In the genomic region with DNA sequence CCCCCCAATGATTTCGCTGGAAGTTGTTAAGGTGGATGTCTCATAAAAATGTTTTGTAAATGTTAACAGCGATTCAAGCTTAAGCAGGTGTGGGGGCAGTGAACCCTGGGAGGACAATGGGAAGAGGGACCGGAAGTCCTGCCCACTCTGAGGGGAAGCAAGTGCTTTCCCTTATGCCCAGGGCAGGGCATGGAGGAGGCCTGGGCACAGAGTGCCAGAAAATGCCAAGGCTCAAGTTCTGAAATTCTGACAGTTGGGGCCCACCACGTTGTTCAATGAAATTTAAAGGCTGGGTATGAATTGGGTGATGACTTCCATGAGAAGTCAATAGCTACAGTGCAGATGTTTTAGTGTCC, we compare ENCODE assay signal across 20 cellular contexts.
DNase-seq lines count a peak whose midpoint lies in the region; ATAC-seq and TF ChIP-seq lines count a peak whose summit lies in the region.
"Had no signal": no experiment of that assay in that cellular context is flagged by ENCODE, and none has a peak within 500 bp of the region (broad histone marks: within the 10 kb centered on the region; RNA-seq: fewer than 3 reads in every experiment).

No MANE protein-coding gene starts in this region.

- intact Hi-C loops in A673 (cut with micrococcal nuclease; ENCODE audit: unreplicated experiment), result loop anchor here (10.0 kb wide), 2 partner anchors 130 to 300 kb away; partner anchors contain the start of gene SALL4

- H2AFZ ChIP-seq in Loucy (ENCODE audit: low read length), result peak overlapping the region; percentile 89

- H3K4me3 ChIP-seq in A673 (ENCODE audit: low read depth, low read length, poor library complexity, severe bottlenecking) (no peak overlapping the region), Loucy (ENCODE audit: low read length, poor library complexity, severe bottlenecking) (peak overlapping the region; percentile 51)
- H3K4me3 ChIP-seq: BLaER1 treated with 17β-estradiol and CSF1 and Interleukin-3, amounts not matched to agents 10 nM and 100 nM; SJSA1 had no signal

- H3F3A ChIP-seq in Loucy (ENCODE audit: low read depth), result no peaks in the 10 kb centered on the region; the same call in 1 of the 2 replicates

- CTCF ChIA-PET in A673 (lab: Charles Lee), result no interaction called here

- H3K9me3 Mint-ChIP-seq in neural crest cell, result no peaks in the 10 kb centered on the region

- no peak overlapping the region for H3K4me3 Mint-ChIP-seq in neural crest cell
- H3K4me3 Mint-ChIP-seq: IgD-negative memory B cell had no signal

- TF ChIP-seq CTCF in A673 (conservative IDR thresholded peaks at IDR 0.05; ENCODE audit: low read depth, low read length) (no peak), Loucy (conservative IDR thresholded peaks at IDR 0.05; ENCODE audit: low read length) (no peak), VCaP (conservative IDR thresholded peaks at IDR 0.05) (no peak), neural crest cell (conservative IDR thresholded peaks at IDR 0.05) (no peak)

- H3K27ac ChIP-seq in A673 (ENCODE audit: low read depth, low read length, poor library complexity, severe bottlenecking) (peak overlapping the region; percentile 34), VCaP (peak overlapping the region; percentile 89)
- H3K27ac ChIP-seq: BLaER1 treated with 17β-estradiol and CSF1 and Interleukin-3, amounts not matched to agents 10 nM and 100 nM; RWPE1; SJSA1 had no signal

- BruUV-seq in A673 (replicated peaks; lab: Mats Ljungman, UMichigan), result no TSS peak

- POLR2A ChIA-PET in A673 (lab: Charles Lee; ENCODE audit: low non-redundant PET), result interaction anchor here (0.5 kb wide), 1 partner anchor 15 kb away, joined by 3 read pairs; no protein-coding TSS in a partner anchor

- H3K79me2 ChIP-seq in Loucy (ENCODE audit: insufficient read depth, low read length), result no peaks in the 10 kb centered on the region

- H3K36me3 ChIP-seq in A673 (ENCODE audit: insufficient read depth, low read length, poor library complexity, severe bottlenecking), result no peaks in the 10 kb centered on the region
- no peaks in the 10 kb centered on the region for H3K36me3 ChIP-seq in Loucy (ENCODE audit: insufficient read depth, low read length)
- H3K36me3 ChIP-seq: BLaER1 treated with 17β-estradiol and CSF1 and Interleukin-3, amounts not matched to agents 10 nM and 100 nM; SJSA1 had no signal

- no peaks in the 10 kb centered on the region for H3K27me3 Mint-ChIP-seq in neural crest cell (ENCODE audit: low read depth)
- H3K27me3 Mint-ChIP-seq: IgD-negative memory B cell had no signal

- peak overlapping the region; percentile 64 for H3K4me2 ChIP-seq in Loucy (ENCODE audit: low read depth, low read length, poor library complexity, severe bottlenecking)
- H3K4me2 ChIP-seq: BLaER1 treated with 17β-estradiol and CSF1 and Interleukin-3, amounts not matched to agents 10 nM and 100 nM had no signal

- H3K9me3 ChIP-seq in A673 (ENCODE audit: low read depth, low read length, poor library complexity, severe bottlenecking), result no peaks in the 10 kb centered on the region
- H3K9me3 ChIP-seq in Loucy (ENCODE audit: insufficient read depth, low read depth, low read length), result no peaks in the 10 kb centered on the region
- H3K9me3 ChIP-seq: SJSA1 had no signal

- no peaks in the 10 kb centered on the region for H4K20me1 ChIP-seq in Loucy (ENCODE audit: insufficient read depth, low read length, poor library complexity, severe bottlenecking)
- H4K20me1 ChIP-seq: BLaER1 treated with 17β-estradiol and CSF1 and Interleukin-3, amounts not matched to agents 10 nM and 100 nM had no signal

- H3K36me3 Mint-ChIP-seq in neural crest cell (ENCODE audit: low read depth), result no peaks in the 10 kb centered on the region
- H3K36me3 Mint-ChIP-seq: IgD-negative memory B cell had no signal

- H3K4me1 ChIP-seq in A673 (ENCODE audit: insufficient read depth, low read length, poor library complexity, severe bottlenecking) (peaks cover 59% of the 10 kb centered on the region), Loucy (ENCODE audit: insufficient read depth, low read length, poor library complexity, severe bottlenecking) (peaks cover 39% of the 10 kb centered on the region)

- no peak for ATAC-seq in GM18868 (IDR thresholded peaks at IDR 0.05; ENCODE audit: unreplicated experiment)

- H3K27me3 ChIP-seq in A673 (replicated peaks; ENCODE audit: insufficient read depth, low read depth, low read length, poor library complexity), result no peaks in the 10 kb centered on the region
- H3K27me3 ChIP-seq in Loucy (ENCODE audit: insufficient read depth, low read length, poor library complexity, severe bottlenecking), result no peaks in the 10 kb centered on the region
- H3K27me3 ChIP-seq: BLaER1 treated with 17β-estradiol and CSF1 and Interleukin-3, amounts not matched to agents 10 nM and 100 nM; SJSA1 had no signal

- H3K4me1 Mint-ChIP-seq in neural crest cell, result peaks cover 34% of the 10 kb centered on the region
- H3K4me1 Mint-ChIP-seq: IgD-negative memory B cell had no signal

- H3K9me2 ChIP-seq in Loucy (replicated peaks; ENCODE audit: low read depth, low read length), result no peaks in the 10 kb centered on the region

- peak overlapping the region; percentile 24 for H3K27ac Mint-ChIP-seq in neural crest cell (ENCODE audit: unreplicated experiment)
- H3K27ac Mint-ChIP-seq: IgD-negative memory B cell had no signal

- peak overlapping the region; percentile 46 for H3K9ac ChIP-seq in Loucy (ENCODE audit: low read depth, low read length, poor library complexity, severe bottlenecking)
- H3K9ac ChIP-seq: BLaER1 treated with 17β-estradiol and CSF1 and Interleukin-3, amounts not matched to agents 10 nM and 100 nM had no signal

- DNase-seq in A673 (ENCODE audit: low spot score), result no peak
- no peak for DNase-seq in neural crest cell (ENCODE audit: low read depth, low spot score)
- DNase-seq in germinal center (ENCODE audit: low spot score), result no peak
- DNase-seq in activated T-cell treated with anti-CD3 and anti-CD28 coated beads, Interleukin-2, amount 50 U/mL, for 1 hour, result no peak
- DNase-seq in hypothalamus (lab: John Stamatoyannopoulos, UW), result no peak
- DNase-seq: DMS 273 treated with DMSO at 0.1 percent for 48 hours; Kasumi-1; NCI-H1105; NCI-H187; NCI-H345; NCI-H526; NK-92 treated with Interleukin-12 subunit alpha and Interleukin-12 subunit beta, amount 100 ng/mL, for 24 hours; OCI-M1 had no signal
